ENCODE assay signal across 8 cellular contexts in the genomic region with DNA sequence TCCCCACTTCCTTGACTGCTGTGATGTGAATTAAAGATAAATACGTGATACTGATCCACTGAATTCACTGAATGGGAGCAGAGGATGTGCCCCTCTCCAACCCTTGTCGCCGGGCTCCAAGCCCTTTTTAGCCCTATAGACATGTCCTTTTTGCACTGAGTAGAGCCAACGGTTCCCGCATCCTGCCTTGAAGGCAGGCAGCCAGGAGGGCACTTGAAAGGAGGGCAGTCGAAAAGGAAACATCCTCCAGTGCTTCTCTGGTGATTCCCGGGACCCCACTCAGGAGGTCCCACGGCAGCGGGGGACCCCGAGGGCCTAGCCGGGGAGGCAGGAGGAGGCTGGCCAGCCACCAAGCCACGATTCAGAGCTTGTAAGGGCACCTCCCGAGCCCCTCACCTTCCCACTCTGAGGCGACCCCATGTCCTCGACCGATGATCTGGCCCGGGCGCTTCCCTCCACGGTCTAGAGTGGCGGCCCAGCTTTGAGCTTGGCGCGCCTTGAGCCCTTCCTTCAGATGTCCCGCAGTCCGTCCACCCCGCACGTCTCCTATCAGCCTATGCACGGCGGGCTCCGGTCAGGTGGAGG. TPM values are rescaled to one million over a fixed set of nuclear protein-coding genes. Genes with fewer than 3 reads are reported as not detected.
DNase-seq lines count a peak whose midpoint lies in the region; ATAC-seq and TF ChIP-seq lines count a peak whose summit lies in the region.

No MANE protein-coding gene starts in this region.

- H3K4me1 Mint-ChIP-seq in activated T-helper 17 cell treated with anti-CD3 and anti-CD28 coated beads, Interleukin-2, amount 50 U/mL, for 72 hours: peaks cover 15% of the 10 kb centered on the region

- H3K27ac Mint-ChIP-seq in activated T-helper 17 cell treated with anti-CD3 and anti-CD28 coated beads, Interleukin-2, amount 50 U/mL, for 72 hours: peak overlapping the region; percentile 99

- peaks cover 61% of the 10 kb centered on the region for H3K36me3 Mint-ChIP-seq in activated T-helper 17 cell treated with anti-CD3 and anti-CD28 coated beads, Interleukin-2, amount 50 U/mL, for 72 hours (ENCODE audit: low read depth)

- H3K27me3 ChIP-seq in left ventricle myocardium inferior (ENCODE audit: low read depth): no peaks in the 10 kb centered on the region

- H3K27ac ChIP-seq in left ventricle myocardium inferior (replicated peaks): peak overlapping the region; percentile 94

- DNase-seq in AG09309 (ENCODE audit: low read depth) (no peak), left ventricle myocardium inferior (peak; percentile 27), retinal pigment epithelial cell (ENCODE audit: low read depth) (no peak), HuH-7 (ENCODE audit: low spot score) (no peak)

- peaks cover 55% of the 10 kb centered on the region for H3K4me1 ChIP-seq in left ventricle myocardium inferior

- peak overlapping the region; percentile 92 for H3K4me3 ChIP-seq in AG09309 (ENCODE audit: control insufficient read depth, low read depth, low read length)
- peak overlapping the region; percentile 85 for H3K4me3 ChIP-seq in left ventricle myocardium inferior
- peak overlapping the region; percentile 98 for H3K4me3 ChIP-seq in retinal pigment epithelial cell (ENCODE audit: low read length)

- peak overlapping the region; percentile 93 for H3K4me3 Mint-ChIP-seq in activated T-helper 17 cell treated with anti-CD3 and anti-CD28 coated beads, Interleukin-2, amount 50 U/mL, for 72 hours

- ATAC-seq in GM18502 (IDR thresholded peaks at IDR 0.05; ENCODE audit: poor library complexity, unreplicated experiment): peak; percentile 15
- peak; percentile 7 for ATAC-seq in HG03442 (IDR thresholded peaks at IDR 0.05; ENCODE audit: unreplicated experiment)
- ATAC-seq in activated T-helper 17 cell treated with anti-CD3 and anti-CD28 coated beads, Interleukin-2, amount 50 U/mL, for 72 hours (replicated peaks): peak; percentile 16
- ATAC-seq in HG03565 (IDR thresholded peaks at IDR 0.05; ENCODE audit: unreplicated experiment): no peak

- H3K9me3 Mint-ChIP-seq in activated T-helper 17 cell treated with anti-CD3 and anti-CD28 coated beads, Interleukin-2, amount 50 U/mL, for 72 hours: no peaks in the 10 kb centered on the region

- intact Hi-C loops in left ventricle myocardium inferior (cut with micrococcal nuclease): no loop called here

- H3K9me3 ChIP-seq in left ventricle myocardium inferior (replicated peaks): no peaks in the 10 kb centered on the region

- no peaks in the 10 kb centered on the region for H3K27me3 Mint-ChIP-seq in activated T-helper 17 cell treated with anti-CD3 and anti-CD28 coated beads, Interleukin-2, amount 50 U/mL, for 72 hours

- TF ChIP-seq CTCF in AG09309 (IDR thresholded peaks at IDR 0.05; ENCODE audit: control insufficient read depth, insufficient read depth, low read depth, low read length, missing control alignments): no peak
- no peak for TF ChIP-seq CTCF in left ventricle myocardium inferior (IDR thresholded peaks at IDR 0.05; ENCODE audit: borderline replicate concordance)
- TF ChIP-seq CTCF in retinal pigment epithelial cell (conservative IDR thresholded peaks at IDR 0.05; ENCODE audit: low read depth, low read length): no peak

- peaks cover 25% of the 10 kb centered on the region for H3K36me3 ChIP-seq in left ventricle myocardium inferior

RNA-seq across cellular contexts. Expression of a gene that starts 0.9 kb away (rescaled TPM):
- total RNA-seq in activated T-helper 17 cell treated with anti-CD3 and anti-CD28 coated beads, Interleukin-2, amount 50 U/mL, for 72 hours: 100 to 1,000 TPM in 1 of 2 donors, 10 to 100 TPM in 1; 76.4 to 157 TPM
- 48.5 TPM for total RNA-seq in left ventricle myocardium inferior

RNA-seq across cellular contexts. Expression of a gene that starts 6.8 kb away (rescaled TPM):
- total RNA-seq in activated T-helper 17 cell treated with anti-CD3 and anti-CD28 coated beads, Interleukin-2, amount 50 U/mL, for 72 hours: 10 to 100 TPM; 14.6 to 29.8 TPM
- 12.5 TPM for total RNA-seq in left ventricle myocardium inferior
